Comparison of ENCODE assay signal across 25 cellular contexts in genomic region chr17:77592503-77592902, GRCh38.
DNase-seq lines count a peak whose midpoint lies in the region; ATAC-seq, FAIRE-seq and TF ChIP-seq lines count a peak whose summit lies in the region.
"Had no signal": no experiment of that assay in that cellular context is flagged by ENCODE, and none has a peak within 500 bp of the region (broad histone marks: within the 10 kb centered on the region; RNA-seq: fewer than 3 reads in every experiment).

No MANE protein-coding gene starts in this region.

- intact Hi-C loops in colonic mucosa (cut with DNase I), result no loop called here
- intact Hi-C loops in HepG2 (cut with micrococcal nuclease; ENCODE audit: unreplicated experiment), result no loop called here

- H3K27ac ChIP-seq in colonic mucosa, result no peak overlapping the region
- no peak overlapping the region for H3K27ac ChIP-seq in HepG2 (ENCODE audit: extremely low read length, insufficient read depth, low read length)
- H3K27ac ChIP-seq: A549, BLaER1, GM23248, HL-60 had no signal

- H3K4me1 Mint-ChIP-seq in activated T-cell treated with anti-CD3 and anti-CD28 coated beads, Interleukin-2, amount 50 U/mL, for 72 hours (ENCODE audit: low read depth), result peaks cover 12% of the 10 kb centered on the region

- no peaks in the 10 kb centered on the region for H3K4me1 ChIP-seq in colonic mucosa
- H3K4me1 ChIP-seq in HepG2 (ENCODE audit: insufficient read depth, low read length), result no peaks in the 10 kb centered on the region
- H3K4me1 ChIP-seq: A549, HAP-1 had no signal

- in situ Hi-C loops in HepG2 (cut with HindIII; ENCODE audit: extremely low pct_ligation_motif_present, low pct_unique_long_range_greater_than_20kb), result no loop called here

- no peaks in the 10 kb centered on the region; the same call in 1 of the 2 replicates for H4K20me1 ChIP-seq in HepG2 (ENCODE audit: insufficient read depth, low read length)
- H4K20me1 ChIP-seq: BLaER1 had no signal

- H2AFZ ChIP-seq in HepG2 (ENCODE audit: low read length), result no peak overlapping the region
- H2AFZ ChIP-seq: GM23248 had no signal

- peaks cover 2 to 4% of the 10 kb centered on the region in 2 donors for H3K9me3 Mint-ChIP-seq in activated T-cell treated with anti-CD3 and anti-CD28 coated beads, Interleukin-2, amount 50 U/mL, for 72 hours

- CTCF ChIA-PET in HepG2 (lab: Yijun Ruan, JAX; ENCODE audit: low intra/inter-chr PET ratio, low total read pairs), result no interaction called here

- H3K9ac ChIP-seq in colonic mucosa (ENCODE audit: low read depth in 2 of 2, low read length in 2 of 2), result no peak overlapping the region
- H3K9ac ChIP-seq in HepG2 (ENCODE audit: insufficient read depth, low read depth, low read length), result no peak overlapping the region
- H3K9ac ChIP-seq: BLaER1, GM23248 had no signal

- peaks cover 5% of the 10 kb centered on the region for H3K27me3 Mint-ChIP-seq in activated T-cell treated with anti-CD3 and anti-CD28 coated beads, Interleukin-2, amount 50 U/mL, for 72 hours (ENCODE audit: low read depth)

- H3K36me3 ChIP-seq in colonic mucosa (no peaks in the 10 kb centered on the region), HepG2 (replicated peaks in 1 of 2; ENCODE audit: control insufficient read depth in 1 of 2, insufficient read depth in 2 of 2, low read length in 2 of 2) (no peaks in the 10 kb centered on the region)
- H3K36me3 ChIP-seq: BLaER1, HAP-1 had no signal

- H3K4me3 Mint-ChIP-seq in activated T-cell treated with anti-CD3 and anti-CD28 coated beads, Interleukin-2, amount 50 U/mL, for 72 hours, result no peak overlapping the region
- H3K4me3 Mint-ChIP-seq: CD4-positive, alpha-beta memory T cell had no signal

- TF ChIP-seq RAD21 in HepG2 (CRISPR knock-in tag; IDR thresholded peaks at IDR 0.05), result no peak

- BruUV-seq in HepG2 (replicated peaks; lab: Mats Ljungman, UMichigan), result no TSS peak

- no peak overlapping the region for H3K4me3 ChIP-seq in colonic mucosa
- no peak overlapping the region for H3K4me3 ChIP-seq in HepG2 (replicated peaks in 1 of 3; ENCODE audit: insufficient read depth in 1 of 3, low read depth in 2 of 3, low read length in 3 of 3)
- H3K4me3 ChIP-seq: A549, BLaER1, GM12878, GM23248, HAP-1 had no signal

- no peak overlapping the region for H3K4me2 ChIP-seq in HepG2 (ENCODE audit: low read depth, low read length)
- H3K4me2 ChIP-seq: A549, BLaER1 had no signal

- no peaks in the 10 kb centered on the region for H3K9me3 ChIP-seq in colonic mucosa
- H3K9me3 ChIP-seq in HepG2 (ENCODE audit: low read length), result no peaks in the 10 kb centered on the region
- H3K9me3 ChIP-seq: HAP-1 had no signal

- H3K27me3 ChIP-seq in colonic mucosa, result no peaks in the 10 kb centered on the region
- H3K27me3 ChIP-seq in HepG2 (ENCODE audit: control insufficient read depth in 1 of 2, insufficient read depth in 2 of 2, low read length in 2 of 2), result peaks cover 15 to 61% of the 10 kb centered on the region in 2 experiments; a peak in 4 of 5 replicates
- H3K27me3 ChIP-seq: BLaER1 had no signal

- H3K36me3 Mint-ChIP-seq in activated T-cell treated with anti-CD3 and anti-CD28 coated beads, Interleukin-2, amount 50 U/mL, for 72 hours (ENCODE audit: insufficient read depth in 2 of 2), result peaks cover 2% of the 10 kb centered on the region in 2 donors
- H3K36me3 Mint-ChIP-seq: CD4-positive, alpha-beta memory T cell had no signal

- TF ChIP-seq EP300 in HepG2 (IDR thresholded peaks at IDR 0.05; ENCODE audit: low read depth in 2 of 2, low read length in 2 of 2) (no peak), HepG2 (CRISPR knock-in tag; IDR thresholded peaks at IDR 0.05; ENCODE audit: borderline replicate concordance) (no peak)

- H3K27ac Mint-ChIP-seq in activated T-cell treated with anti-CD3 and anti-CD28 coated beads, Interleukin-2, amount 50 U/mL, for 72 hours, result no peak overlapping the region
- H3K27ac Mint-ChIP-seq: CD4-positive, alpha-beta memory T cell had no signal

- FAIRE-seq in HepG2 (lab: Jason Lieb, UNC), result no peak
- FAIRE-seq: GM12878, GM19239 had no signal

- H3K79me2 ChIP-seq in HepG2 (ENCODE audit: insufficient read depth, low read length), result no peaks in the 10 kb centered on the region

- POLR2A ChIA-PET in HepG2 (lab: Yijun Ruan, JAX), result no interaction called here

- TF ChIP-seq CTCF in colonic mucosa (IDR thresholded peaks at IDR 0.05) (no peak), HepG2 (CRISPR knock-in tag; IDR thresholded peaks at IDR 0.05) (no peak)

- no peak for TF ChIP-seq POLR2A in HepG2 (IDR thresholded peaks at IDR 0.05; ENCODE audit: insufficient read depth in 1 of 2, low read depth in 2 of 2, low read length in 2 of 2)

- WGBS in HepG2 (ENCODE audit: low lambda C conversion rate), result 42% methylated on average over 9 of the region's 9 CpGs

- DNase-seq in NCI-H748 (lab: John Stamatoyannopoulos, UW; ENCODE audit: unreplicated experiment) (peak; percentile 4), NCI-H748 treated with DMSO at 0.1 percent for 48 hours (lab: John Stamatoyannopoulos, UW) (no peak), NCI-H82 treated with DMSO at 0.1 percent for 48 hours (lab: John Stamatoyannopoulos, UW; ENCODE audit: unreplicated experiment) (peak; percentile 99), colonic mucosa (peak; percentile 45), HepG2 (ENCODE audit: low spot score) (no peak), 8988T (no peak), NCI-H2029 treated with DMSO at 0.1 percent for 48 hours (lab: John Stamatoyannopoulos, UW) (no peak)
- no peak for DNase-seq in activated T-cell treated with anti-CD3 and anti-CD28 coated beads, Interleukin-2, amount 50 U/mL, for 72 hours
- DNase-seq: CD4-positive, alpha-beta memory T cell; DMS53; EL; GM23248; IMR-90; NCI-H1694 treated with DMSO at 0.1 percent for 48 hours; NCI-H345; NCI-H774; PC-3; RPMI8226; SHP77 treated with DMSO at 0.1 percent for 48 hours had no signal

- ATAC-seq in HepG2, result no peak
- ATAC-seq in activated T-cell treated with anti-CD3 and anti-CD28 coated beads, Interleukin-2, amount 50 U/mL, for 72 hours (replicated peaks in 1 of 2), result no peak
- ATAC-seq: A549, GM12878, PC-3 had no signal

TF ChIP-seq in HepG2, 621 proteins besides CTCF, POLR2A, EP300 and RAD21:
- TF ChIP-seq ZXDC (CRISPR knock-in tag; IDR thresholded peaks at IDR 0.05) (no peak), ZNF230 (CRISPR knock-in tag; IDR thresholded peaks at IDR 0.05) (no peak), GATAD1 (CRISPR knock-in tag; IDR thresholded peaks at IDR 0.05) (no peak), ZNF709 (CRISPR knock-in tag; IDR thresholded peaks at IDR 0.05) (no peak)

Comparison
In these comparisons a context has a peak if more than half of its experiments do, and no peak if none do; other contexts are left out.
1. DNase-seq: peak in NCI-H748 (single experiment), NCI-H82 treated with DMSO at 0.1 percent for 48 hours (single experiment) and colonic mucosa (single experiment); none in NCI-H748 treated with DMSO at 0.1 percent for 48 hours (single experiment), HepG2 (single experiment), 8988T (single experiment), NCI-H2029 treated with DMSO at 0.1 percent for 48 hours (single experiment) and activated T-cell treated with anti-CD3 and anti-CD28 coated beads, Interleukin-2, amount 50 U/mL, for 72 hours (0 of 2).